Comparison of ENCODE assay signal across 8 cellular contexts in the genomic region with DNA sequence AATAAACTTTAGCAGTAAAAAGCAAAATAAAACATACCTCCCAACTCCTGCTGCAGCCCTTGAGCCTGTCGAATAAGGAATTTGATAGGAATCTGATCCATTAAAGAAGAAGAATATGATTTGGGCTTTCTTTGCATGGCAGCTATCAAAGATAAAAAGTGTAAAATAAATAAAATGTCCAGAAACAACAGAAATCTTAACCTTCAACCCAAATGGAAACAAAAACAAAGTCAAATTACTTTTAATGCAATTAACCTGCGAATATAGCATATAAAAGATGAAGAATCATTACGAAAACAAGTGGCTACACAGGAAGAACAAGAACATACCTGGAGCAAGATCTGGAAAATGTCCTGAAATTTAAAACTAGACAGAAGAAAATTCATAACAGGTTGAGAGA.
"Had no signal": no experiment of that assay in that cellular context is flagged by ENCODE, and none has a peak within 500 bp of the region (broad histone marks: within the 10 kb centered on the region; RNA-seq: fewer than 3 reads in every experiment).

No MANE protein-coding gene starts in this region.

- H3K4me2 ChIP-seq: KMS-11 had no signal

- H3K4me3 Mint-ChIP-seq: IgD-negative memory B cell had no signal

- H3K27ac ChIP-seq: HL-60, KMS-11 had no signal

- H3K27me3 Mint-ChIP-seq: IgD-negative memory B cell had no signal

- H3K4me1 Mint-ChIP-seq: IgD-negative memory B cell had no signal

- ATAC-seq: HepG2 had no signal

- FAIRE-seq: HepG2, HTR-8/SVneo had no signal

- H3K9ac ChIP-seq: KMS-11 had no signal

- DNase-seq: IMR-90, KBM-7, KG1 had no signal

- H3K27ac Mint-ChIP-seq: IgD-negative memory B cell had no signal

- H3K9me3 Mint-ChIP-seq: IgD-negative memory B cell had no signal
